Comparison of ENCODE assay signal across 13 cellular contexts in genomic region chr5:151100690-151101089, GRCh38. TPM values are rescaled to one million over a fixed set of nuclear protein-coding genes. Genes with fewer than 3 reads are reported as not detected.
A peak's percentile ranks its signal among the peaks of the same experiment; 100 is the strongest.
DNase-seq lines count a peak whose midpoint lies in the region; ATAC-seq lines count a peak whose summit lies in the region.
"Had no signal": no experiment of that assay in that cellular context is flagged by ENCODE, and none has a peak within 500 bp of the region (broad histone marks: within the 10 kb centered on the region; RNA-seq: fewer than 3 reads in every experiment).

No MANE protein-coding gene starts in this region.

- H3K9me3 Mint-ChIP-seq in activated naive CD8-positive, alpha-beta T cell (ENCODE audit: low read depth), result no peaks in the 10 kb centered on the region
- no peaks in the 10 kb centered on the region for H3K9me3 Mint-ChIP-seq in activated naive CD8-positive, alpha-beta T cell treated with anti-CD3 and anti-CD28 coated beads, Interleukin-2, amount 50 U/mL, for 24 hours
- no peaks in the 10 kb centered on the region for H3K9me3 Mint-ChIP-seq in activated naive CD8-positive, alpha-beta T cell treated with anti-CD3 and anti-CD28 coated beads, Interleukin-2, amount 10 ng/mL, durations not matched to agents 7 days and 5 days
- no peaks in the 10 kb centered on the region for H3K9me3 Mint-ChIP-seq in memory B cell
- no peaks in the 10 kb centered on the region for H3K9me3 Mint-ChIP-seq in stimulated activated naive B cell treated with anti-CD40 and anti-IgM and Interleukin-4, amounts not matched to agents 10 μg/mL and 1 μg/mL and 100 μg/mL, for 72 hours

- H3K27ac Mint-ChIP-seq in activated naive CD8-positive, alpha-beta T cell, result peak overlapping the region; percentile 80
- no peak overlapping the region for H3K27ac Mint-ChIP-seq in activated naive CD8-positive, alpha-beta T cell treated with anti-CD3 and anti-CD28 coated beads, Interleukin-2, amount 50 U/mL, for 24 hours
- H3K27ac Mint-ChIP-seq in activated naive CD8-positive, alpha-beta T cell treated with anti-CD3 and anti-CD28 coated beads, Interleukin-2, amount 10 ng/mL, durations not matched to agents 7 days and 5 days, result peak overlapping the region; percentile 54
- peak overlapping the region; percentile 60 for H3K27ac Mint-ChIP-seq in memory B cell
- peak overlapping the region; percentile 81 for H3K27ac Mint-ChIP-seq in stimulated activated naive B cell treated with anti-CD40 and anti-IgM and Interleukin-4, amounts not matched to agents 10 μg/mL and 1 μg/mL and 100 μg/mL, for 72 hours

- POLR2A ChIA-PET in activated naive CD8-positive, alpha-beta T cell treated with anti-CD3 and anti-CD28 coated beads, Interleukin-2, amount 10 ng/mL, durations not matched to agents 7 days and 5 days (lab: Charles Lee), result no interaction called here

- H3K4me3 Mint-ChIP-seq in activated naive CD8-positive, alpha-beta T cell, result no peak overlapping the region
- no peak overlapping the region for H3K4me3 Mint-ChIP-seq in activated naive CD8-positive, alpha-beta T cell treated with anti-CD3 and anti-CD28 coated beads, Interleukin-2, amount 50 U/mL, for 24 hours
- no peak overlapping the region for H3K4me3 Mint-ChIP-seq in activated naive CD8-positive, alpha-beta T cell treated with anti-CD3 and anti-CD28 coated beads, Interleukin-2, amount 10 ng/mL, durations not matched to agents 7 days and 5 days
- no peak overlapping the region for H3K4me3 Mint-ChIP-seq in memory B cell
- peak overlapping the region in 1 of 2 donors; percentile 57 for H3K4me3 Mint-ChIP-seq in stimulated activated naive B cell treated with anti-CD40 and anti-IgM and Interleukin-4, amounts not matched to agents 10 μg/mL and 1 μg/mL and 100 μg/mL, for 72 hours

- no peak for ATAC-seq in activated naive CD8-positive, alpha-beta T cell treated with anti-CD3 and anti-CD28 coated beads, Interleukin-2, amount 50 U/mL, for 24 hours
- ATAC-seq in activated naive CD8-positive, alpha-beta T cell treated with anti-CD3 and anti-CD28 coated beads, Interleukin-2, amount 10 ng/mL, durations not matched to agents 7 days and 5 days (ENCODE audit: low read depth), result no peak
- no peak for ATAC-seq in memory B cell (ENCODE audit: low read depth)
- no peak for ATAC-seq in stimulated activated naive B cell treated with anti-CD40 and anti-IgM and Interleukin-4, amounts not matched to agents 10 μg/mL and 1 μg/mL and 100 μg/mL, for 72 hours (replicated peaks)

- peaks cover 6% of the 10 kb centered on the region for H3K36me3 Mint-ChIP-seq in activated naive CD8-positive, alpha-beta T cell
- H3K36me3 Mint-ChIP-seq in activated naive CD8-positive, alpha-beta T cell treated with anti-CD3 and anti-CD28 coated beads, Interleukin-2, amount 50 U/mL, for 24 hours (ENCODE audit: low read depth), result peaks cover 54% of the 10 kb centered on the region
- H3K36me3 Mint-ChIP-seq in activated naive CD8-positive, alpha-beta T cell treated with anti-CD3 and anti-CD28 coated beads, Interleukin-2, amount 10 ng/mL, durations not matched to agents 7 days and 5 days, result peaks cover 50% of the 10 kb centered on the region
- H3K36me3 Mint-ChIP-seq in memory B cell, result peaks cover 34% of the 10 kb centered on the region
- H3K36me3 Mint-ChIP-seq in stimulated activated naive B cell treated with anti-CD40 and anti-IgM and Interleukin-4, amounts not matched to agents 10 μg/mL and 1 μg/mL and 100 μg/mL, for 72 hours, result peaks cover 59 to 76% of the 10 kb centered on the region in 2 donors

- H3K4me1 Mint-ChIP-seq in activated naive CD8-positive, alpha-beta T cell (ENCODE audit: low read depth), result peaks cover 43% of the 10 kb centered on the region
- H3K4me1 Mint-ChIP-seq in activated naive CD8-positive, alpha-beta T cell treated with anti-CD3 and anti-CD28 coated beads, Interleukin-2, amount 50 U/mL, for 24 hours, result peaks cover 58% of the 10 kb centered on the region
- peaks cover 55% of the 10 kb centered on the region for H3K4me1 Mint-ChIP-seq in activated naive CD8-positive, alpha-beta T cell treated with anti-CD3 and anti-CD28 coated beads, Interleukin-2, amount 10 ng/mL, durations not matched to agents 7 days and 5 days
- H3K4me1 Mint-ChIP-seq in memory B cell, result peaks cover 29% of the 10 kb centered on the region
- H3K4me1 Mint-ChIP-seq in stimulated activated naive B cell treated with anti-CD40 and anti-IgM and Interleukin-4, amounts not matched to agents 10 μg/mL and 1 μg/mL and 100 μg/mL, for 72 hours, result peaks cover 63 to 75% of the 10 kb centered on the region in 2 donors

- H3K27me3 Mint-ChIP-seq in activated naive CD8-positive, alpha-beta T cell, result no peaks in the 10 kb centered on the region
- no peaks in the 10 kb centered on the region for H3K27me3 Mint-ChIP-seq in activated naive CD8-positive, alpha-beta T cell treated with anti-CD3 and anti-CD28 coated beads, Interleukin-2, amount 50 U/mL, for 24 hours
- H3K27me3 Mint-ChIP-seq in activated naive CD8-positive, alpha-beta T cell treated with anti-CD3 and anti-CD28 coated beads, Interleukin-2, amount 10 ng/mL, durations not matched to agents 7 days and 5 days, result no peaks in the 10 kb centered on the region
- H3K27me3 Mint-ChIP-seq in memory B cell, result no peaks in the 10 kb centered on the region
- H3K27me3 Mint-ChIP-seq in stimulated activated naive B cell treated with anti-CD40 and anti-IgM and Interleukin-4, amounts not matched to agents 10 μg/mL and 1 μg/mL and 100 μg/mL, for 72 hours, result no peaks in the 10 kb centered on the region

- DNase-seq in activated naive CD8-positive, alpha-beta T cell treated with anti-CD3 and anti-CD28 coated beads, Interleukin-2, amount 50 U/mL, for 24 hours, result no peak
- no peak for DNase-seq in activated naive CD8-positive, alpha-beta T cell treated with anti-CD3 and anti-CD28 coated beads, Interleukin-2, amount 10 ng/mL, durations not matched to agents 7 days and 5 days
- DNase-seq in memory B cell (ENCODE audit: low spot score in 2 of 2) (no peak), SHP77 treated with DMSO at 0.1 percent for 48 hours (lab: John Stamatoyannopoulos, UW) (no peak)
- no peak for DNase-seq in stimulated activated naive B cell treated with anti-CD40 and anti-IgM and Interleukin-4, amounts not matched to agents 10 μg/mL and 1 μg/mL and 100 μg/mL, for 72 hours
- DNase-seq in stimulated activated CD4-positive, alpha-beta T cell treated with anti-CD3 and anti-CD28 coated beads, Interleukin-4, amount 100 ng/mL, for 24 hours, result no peak
- no peak for DNase-seq in stimulated activated naive CD4-positive, alpha-beta T cell treated with Interleukin-2 at 50 U/mL for 16 hours (lab: John Stamatoyannopoulos, UW)
- DNase-seq: ACHN; activated naive CD4-positive, alpha-beta T cell treated with Interleukin-2 at 50 U/mL for 16 hours; NCI-H1105 treated with DMSO at 0.1 percent for 48 hours; stimulated activated CD4-positive, alpha-beta T cell treated with anti-CD3 and anti-CD28 coated beads, Interleukin-1b, Interleukin-23, amount 100 ng/mL, for 48 hours; trophoblast cell had no signal

RNA-seq across cellular contexts. Expression of gene TNIP1, which starts 19.9 kb away (rescaled TPM):
- 100 to 1,000 TPM; 172 to 176 TPM for total RNA-seq in activated naive CD8-positive, alpha-beta T cell treated with anti-CD3 and anti-CD28 coated beads, Interleukin-2, amount 10 ng/mL, durations not matched to agents 7 days and 5 days

RNA-seq across cellular contexts. Expression of gene ANXA6, which starts 56.9 kb away (rescaled TPM):
- total RNA-seq in activated naive CD8-positive, alpha-beta T cell treated with anti-CD3 and anti-CD28 coated beads, Interleukin-2, amount 10 ng/mL, durations not matched to agents 7 days and 5 days, result 100 to 1,000 TPM; 518 to 538 TPM
